23 cellular contexts compared by ENCODE assay signal in genomic region chr5:19927170-19927569, GRCh38.
"Had no signal": no experiment of that assay in that cellular context is flagged by ENCODE, and none has a peak within 500 bp of the region (broad histone marks: within the 10 kb centered on the region; RNA-seq: fewer than 3 reads in every experiment).

No MANE protein-coding gene starts in this region.

- H3K4me3 ChIP-seq: colonic mucosa, esophagus muscularis mucosa, heart right ventricle, left lung, prostate gland, right atrium auricular region, sigmoid colon, thoracic aorta, tibial nerve, upper lobe of left lung had no signal

- DNase-seq: colonic mucosa; effector CD8-positive, alpha-beta T cell; foreskin keratinocyte; glutamatergic neuron; heart right ventricle; hippocampal formation; left cardiac atrium; left lung; midbrain; naive thymus-derived CD4-positive, alpha-beta T cell; nephron progenitor cell; nucleus accumbens; sigmoid colon; stimulated activated CD4-positive, alpha-beta T cell treated with anti-CD3 and anti-CD28 coated beads, Interleukin-2, amount 100 ng/mL, for 24 hours; stimulated activated CD4-positive, alpha-beta T cell treated with anti-CD3 and anti-CD28 coated beads, Interleukin-4, amount 100 ng/mL, for 24 hours; stimulated activated naive CD8-positive, alpha-beta T cell treated with anti-CD3 and anti-CD28 coated beads, Interleukin-15, Interleukin-2, amounts not matched to agents 100 U/mL and 50 U/mL, for 24 hours; upper lobe of left lung had no signal

- H3K9me3 ChIP-seq: esophagus muscularis mucosa, left lung, prostate gland, right atrium auricular region, sigmoid colon, thoracic aorta, tibial nerve, upper lobe of left lung had no signal

- H3K36me3 ChIP-seq: colonic mucosa, esophagus muscularis mucosa, heart right ventricle, left lung, prostate gland, right atrium auricular region, sigmoid colon, thoracic aorta, tibial nerve, upper lobe of left lung had no signal

- ATAC-seq: foreskin keratinocyte; heart right ventricle; left cardiac atrium; left lung; naive thymus-derived CD4-positive, alpha-beta T cell; stimulated activated memory B cell treated with anti-CD40 and anti-IgM and Interleukin-4, amounts not matched to agents 10 μg/mL and 1 μg/mL and 100 μg/mL, for 72 hours; stimulated activated naive CD8-positive, alpha-beta T cell treated with anti-CD3 and anti-CD28 coated beads, Interleukin-15, Interleukin-2, amounts not matched to agents 100 U/mL and 50 U/mL, for 24 hours had no signal

- H3K4me1 ChIP-seq: colonic mucosa, heart right ventricle, left lung, prostate gland, right atrium auricular region, sigmoid colon, tibial nerve, upper lobe of left lung had no signal

- H3K27me3 ChIP-seq: colonic mucosa, esophagus muscularis mucosa, foreskin keratinocyte, heart right ventricle, left lung, right atrium auricular region, sigmoid colon, tibial nerve, upper lobe of left lung had no signal

- H3K27ac ChIP-seq: colonic mucosa, esophagus muscularis mucosa, heart right ventricle, left lung, prostate gland, right atrium auricular region, sigmoid colon, thoracic aorta, tibial nerve, upper lobe of left lung had no signal
